Comparison of ENCODE assay signal across 8 cellular contexts in the genomic region with DNA sequence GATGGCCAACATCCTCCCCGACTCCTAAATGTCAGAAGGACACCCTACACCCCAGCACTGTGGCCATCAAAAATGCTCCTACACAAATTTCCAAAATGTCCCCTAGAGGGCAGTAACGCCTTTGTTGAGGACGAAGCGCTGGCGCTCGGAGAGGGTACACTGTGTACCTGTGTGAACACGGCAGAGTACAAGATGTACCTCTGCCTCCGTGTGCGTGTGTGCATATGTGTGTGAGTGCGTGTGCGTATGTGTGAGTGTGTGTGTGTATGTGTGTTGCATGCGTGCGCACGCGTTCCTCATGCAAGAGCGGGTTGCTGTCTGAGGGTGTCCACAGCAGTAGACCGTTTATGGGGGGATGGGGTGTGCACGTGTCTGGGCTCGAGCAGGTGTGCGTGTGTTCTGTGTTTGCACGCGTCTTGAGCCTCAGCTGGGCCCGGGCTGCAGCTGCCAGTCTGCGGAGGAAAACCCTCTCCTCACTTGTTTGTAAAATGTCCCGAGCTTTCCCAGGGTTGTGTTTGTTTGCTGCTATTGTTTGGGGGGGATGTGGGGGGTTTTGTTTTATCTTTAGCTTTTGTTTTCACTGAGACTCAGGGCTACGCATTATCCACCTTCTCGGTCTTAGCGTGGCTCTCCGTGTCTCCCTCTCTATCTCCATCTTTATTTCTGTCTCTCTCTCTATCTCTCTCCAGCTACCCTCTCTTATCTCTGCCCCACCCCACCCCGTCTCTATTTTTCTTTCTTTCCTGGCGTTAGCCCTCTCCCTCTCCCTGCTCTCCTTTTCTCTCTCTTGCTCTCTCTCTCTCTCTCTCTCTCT. TPM values are rescaled to one million over a fixed set of nuclear protein-coding genes. Genes with fewer than 3 reads are reported as not detected.
DNase-seq lines count a peak whose midpoint lies in the region; ATAC-seq and TF ChIP-seq lines count a peak whose summit lies in the region.

No MANE protein-coding gene starts in this region.

- H3K4me1 ChIP-seq in BE2C, result peaks cover 5% of the 10 kb centered on the region; the same call in 1 of the 2 replicates

- H3K9me3 ChIP-seq in BE2C, result no peaks in the 10 kb centered on the region

- H3K4me3 ChIP-seq in BE2C (ENCODE audit: low read depth, low read length) (peak overlapping the region; percentile 62), coronary artery (peak overlapping the region; percentile 68), lower leg skin (ENCODE audit: low read depth, poor library complexity, severe bottlenecking) (no peak overlapping the region)

- no peaks in the 10 kb centered on the region for H3K36me3 ChIP-seq in BE2C

- H3K27me3 ChIP-seq in BE2C, result no peaks in the 10 kb centered on the region

- 9 to 18% methylated on average over 28 to 29 of the region's 31 CpGs for WGBS in lower leg skin, 2 donors

- TF ChIP-seq CTCF in BE2C (IDR thresholded peaks at IDR 0.05; ENCODE audit: low read depth, low read length) (peak; percentile 68), coronary artery (IDR thresholded peaks at IDR 0.05) (peak; percentile 71), lower leg skin (IDR thresholded peaks at IDR 0.05) (no peak)

- DNase-seq in BE2C (peak; percentile 65), NCI-H2171 treated with DMSO at 0.1 percent for 48 hours (lab: John Stamatoyannopoulos, UW) (peak; percentile 90), coronary artery (ENCODE audit: low spot score) (peak; percentile 87), lower leg skin (ENCODE audit: low spot score in 2 of 2) (peak; percentile 63 to 91)
- DNase-seq in activated CD4-positive, alpha-beta T cell treated with anti-CD3 and anti-CD28 coated beads for 1 hour, result peak; percentile 55
- peak; percentile 21 to 60 (median 27) for DNase-seq in stimulated activated CD4-positive, alpha-beta T cell treated with anti-CD3 and anti-CD28 coated beads, TNF-alpha, amount 100 ng/mL, for 48 hours (ENCODE audit: low read depth in 3 of 3)

- peak overlapping the region; percentile 65 to 68 for H3K27ac ChIP-seq in coronary artery

- intact Hi-C loops in lower leg skin (cut with DNase I; ENCODE audit: low total_unique reads), result no loop called here

- TF ChIP-seq POLR2A in lower leg skin (IDR thresholded peaks at IDR 0.05), result no peak

- ATAC-seq in GM18870 (IDR thresholded peaks at IDR 0.05; ENCODE audit: unreplicated experiment) (peak; percentile 89), HG03066 (IDR thresholded peaks at IDR 0.05; ENCODE audit: low read depth, unreplicated experiment) (peak; percentile 88)

RNA-seq across cellular contexts. Expression of a gene that starts 10.4 kb away (rescaled TPM):
- 32.9 TPM for polyA plus RNA-seq in BE2C (2012; ENCODE audit: insufficient read depth, insufficient read length, low read depth)
- total RNA-seq in lower leg skin, result 10 to 100 TPM; 23.4 to 52.1 (median 36.5) TPM

RNA-seq across cellular contexts. Expression of a gene that starts 22.1 kb away (rescaled TPM):
- 7.1 TPM for polyA plus RNA-seq in BE2C (2012; ENCODE audit: insufficient read depth, insufficient read length, low read depth)
- 10 to 100 TPM; 12.5 to 28.1 (median 21.8) TPM for total RNA-seq in lower leg skin

RNA-seq across cellular contexts. Expression of a gene that starts 23.2 kb away (rescaled TPM):
- 38.1 TPM for polyA plus RNA-seq in BE2C (2012; ENCODE audit: insufficient read depth, insufficient read length, low read depth)
- under 1 TPM; 0.23 to 0.88 (median 0.49) TPM for total RNA-seq in lower leg skin

Comparison
In these comparisons a context has a peak if more than half of its experiments do, and no peak if none do; other contexts are left out.
1. DNase-seq: peak in every context shown above with its lines; median percentile 90 in NCI-H2171 treated with DMSO at 0.1 percent for 48 hours; 87 in coronary artery; 77 in lower leg skin; 65 in BE2C; 55 in activated CD4-positive, alpha-beta T cell treated with anti-CD3 and anti-CD28 coated beads for 1 hour; 27 in stimulated activated CD4-positive, alpha-beta T cell treated with anti-CD3 and anti-CD28 coated beads, TNF-alpha, amount 100 ng/mL, for 48 hours.
2. CTCF ChIP-seq: peak in BE2C (single experiment) and coronary artery (single experiment); none in lower leg skin (0 of 3).